Comparison of ENCODE assay signal across 2 cellular contexts in the genomic region with DNA sequence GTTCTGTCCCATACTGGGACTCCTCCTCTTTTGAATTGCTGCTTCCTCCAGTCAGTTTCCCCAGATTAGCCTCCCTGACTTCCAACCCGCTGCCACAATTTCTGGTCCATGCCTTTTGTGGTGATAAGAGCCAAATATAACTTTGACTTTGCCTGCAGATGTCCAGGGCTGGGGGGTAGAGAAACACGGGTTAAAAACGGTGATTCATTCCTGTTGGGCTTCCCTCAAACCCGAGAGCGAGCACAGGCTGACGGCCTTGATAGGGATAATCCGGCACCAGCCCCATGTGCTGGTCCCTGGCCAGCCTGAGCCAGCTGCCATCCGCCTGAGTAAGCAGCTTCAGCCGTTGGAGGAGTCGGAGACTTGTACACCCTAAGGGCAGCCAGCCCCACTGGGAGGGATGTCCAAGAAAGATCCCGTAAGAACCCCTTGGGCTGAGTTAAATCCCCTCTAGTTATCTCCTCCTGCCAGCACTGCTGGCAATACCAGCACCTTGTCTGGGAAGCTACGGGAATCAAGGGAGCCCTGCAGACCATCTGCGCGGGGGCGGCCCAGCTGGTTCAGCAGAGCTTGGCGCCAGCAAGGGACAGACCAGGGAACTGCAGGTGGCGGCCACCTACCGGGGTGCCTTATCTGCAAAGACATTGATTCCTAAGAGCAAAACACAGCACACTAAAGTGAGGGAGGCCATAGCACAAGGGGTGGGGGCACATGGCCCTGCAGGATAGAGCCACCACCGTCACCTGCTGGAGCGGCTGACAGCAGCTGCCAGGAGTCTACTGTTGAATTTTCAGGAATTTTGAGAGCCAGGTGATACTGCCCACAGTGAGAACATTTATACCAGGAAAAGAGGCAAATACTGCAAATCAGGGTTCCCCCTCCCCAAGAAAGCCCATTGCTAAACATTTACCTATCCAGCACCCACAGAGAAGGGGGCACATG.
A peak's percentile ranks its signal among the peaks of the same experiment; 100 is the strongest.
TF ChIP-seq lines count a peak whose summit lies in the region.

No MANE protein-coding gene starts in this region.

TF ChIP-seq in A549, 52 proteins besides CTCF, POLR2A, EP300 and RAD21:
- TF ChIP-seq MYC (IDR thresholded peaks at IDR 0.05; ENCODE audit: borderline replicate concordance, low read length) (no peak), RNF2 (IDR thresholded peaks at IDR 0.05; ENCODE audit: borderline replicate concordance, low read depth) (no peak), MAFK (IDR thresholded peaks at IDR 0.05; ENCODE audit: partially characterized antibody) (peak; percentile 64), MAX (IDR thresholded peaks at IDR 0.05) (peak; percentile 39; the same call in 1 of the 2 replicates)
- TF ChIP-seq, protein P1, sequence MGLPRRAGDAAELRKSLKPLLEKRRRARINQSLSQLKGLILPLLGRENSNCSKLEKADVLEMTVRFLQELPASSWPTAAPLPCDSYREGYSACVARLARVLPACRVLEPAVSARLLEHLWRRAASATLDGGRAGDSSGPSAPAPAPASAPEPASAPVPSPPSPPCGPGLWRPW (IDR thresholded peaks at IDR 0.05) = no peak

TF ChIP-seq in K562, 482 proteins besides CTCF, POLR2A, EP300 and RAD21 (continues in another document):
- TF ChIP-seq GABPB1 (CRISPR knock-in tag; IDR thresholded peaks at IDR 0.05) = peak; percentile 66
- TF ChIP-seq XRCC5 (IDR thresholded peaks at IDR 0.05; ENCODE audit: low read depth, low read length) = peak; percentile 13; the same call in 1 of the 2 replicates
- no peak for TF ChIP-seq ILK (tag; IDR thresholded peaks at IDR 0.05; ENCODE audit: borderline replicate concordance, low read depth)
- TF ChIP-seq STAT5A (IDR thresholded peaks at IDR 0.05; ENCODE audit: borderline replicate concordance, low read length) = peak; percentile 77
- TF ChIP-seq ZNF124 (CRISPR knock-in tag; IDR thresholded peaks at IDR 0.05) = no peak
- TF ChIP-seq SMARCA4 (IDR thresholded peaks at IDR 0.05) = peak; percentile 82
- peak; percentile 77; the same call in 1 of the 2 replicates for TF ChIP-seq FOXM1 (IDR thresholded peaks at IDR 0.05; ENCODE audit: low read depth)
- TF ChIP-seq FOXM1 (CRISPR knock-in tag; IDR thresholded peaks at IDR 0.05; ENCODE audit: low read depth) = no peak
- TF ChIP-seq RCOR1 (IDR thresholded peaks at IDR 0.05; ENCODE audit: borderline replicate concordance in 1 of 2, low read depth in 2 of 2, low read length in 2 of 2) = peak; percentile 16 to 36; a peak in 2 of 4 replicates
- TF ChIP-seq TAF1 (IDR thresholded peaks at IDR 0.05; ENCODE audit: control insufficient read depth, extremely low read depth, insufficient read depth, low read length, severe bottlenecking) = peak; percentile 21
- TF ChIP-seq ETV5 (CRISPR knock-in tag; IDR thresholded peaks at IDR 0.05; ENCODE audit: low read depth) = peak; percentile 58
- 0 out of 2 replicates have a peak, but pooled peaks have one; percentile 20 for TF ChIP-seq RBFOX2 (IDR thresholded peaks at IDR 0.05; ENCODE audit: low read depth, low read length)
- no peak for TF ChIP-seq EWSR1 (IDR thresholded peaks at IDR 0.05; ENCODE audit: borderline replicate concordance, low read depth, partially characterized antibody)
- peak; percentile 98 for TF ChIP-seq MEF2A (IDR thresholded peaks at IDR 0.05; ENCODE audit: control insufficient read depth, low read depth, low read length)
- peak; percentile 96 for TF ChIP-seq GATA2 (CRISPR knock-in tag; IDR thresholded peaks at IDR 0.05)
- TF ChIP-seq ZFP36 (IDR thresholded peaks at IDR 0.05; ENCODE audit: low read depth, low read length, partially characterized antibody) = peak; percentile 84
- TF ChIP-seq TSC22D4 (tag; IDR thresholded peaks at IDR 0.05) = no peak
- peak; percentile 72 for TF ChIP-seq MAFG (tag; conservative IDR thresholded peaks at IDR 0.05)
- no peak for TF ChIP-seq ZNF384 (IDR thresholded peaks at IDR 0.05; ENCODE audit: low read depth, low read length)
- peak; percentile 95; the same call in 1 of the 2 replicates for TF ChIP-seq CC2D1A (IDR thresholded peaks at IDR 0.05)
- peak; percentile 31 for TF ChIP-seq CREB1 (IDR thresholded peaks at IDR 0.05)
- TF ChIP-seq CREB1 (CRISPR knock-in tag; IDR thresholded peaks at IDR 0.05) = peak; percentile 58; the same call in 1 of the 2 replicates
- TF ChIP-seq L3MBTL2 (IDR thresholded peaks at IDR 0.05) = peak; percentile 68
- TF ChIP-seq, protein P2, sequence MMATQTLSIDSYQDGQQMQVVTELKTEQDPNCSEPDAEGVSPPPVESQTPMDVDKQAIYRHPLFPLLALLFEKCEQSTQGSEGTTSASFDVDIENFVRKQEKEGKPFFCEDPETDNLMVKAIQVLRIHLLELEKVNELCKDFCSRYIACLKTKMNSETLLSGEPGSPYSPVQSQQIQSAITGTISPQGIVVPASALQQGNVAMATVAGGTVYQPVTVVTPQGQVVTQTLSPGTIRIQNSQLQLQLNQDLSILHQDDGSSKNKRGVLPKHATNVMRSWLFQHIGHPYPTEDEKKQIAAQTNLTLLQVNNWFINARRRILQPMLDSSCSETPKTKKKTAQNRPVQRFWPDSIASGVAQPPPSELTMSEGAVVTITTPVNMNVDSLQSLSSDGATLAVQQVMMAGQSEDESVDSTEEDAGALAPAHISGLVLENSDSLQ (IDR thresholded peaks at IDR 0.05) = 0 out of 2 replicates have a peak, but pooled peaks have one; percentile 4
- TF ChIP-seq EHMT2 (IDR thresholded peaks at IDR 0.05) = no peak
- peak; percentile 86 for TF ChIP-seq PML (IDR thresholded peaks at IDR 0.05; ENCODE audit: low read length)
- TF ChIP-seq TOE1 (IDR thresholded peaks at IDR 0.05; ENCODE audit: borderline replicate concordance) = peak; percentile 33; the same call in 1 of the 2 replicates
- TF ChIP-seq TOE1 (CRISPR knock-in tag; IDR thresholded peaks at IDR 0.05; ENCODE audit: borderline replicate concordance, low read depth) = no peak
- TF ChIP-seq SIN3B (IDR thresholded peaks at IDR 0.05; ENCODE audit: low read depth) = 0 out of 2 replicates have a peak, but pooled peaks have one; percentile 25
- TF ChIP-seq CXXC5 (CRISPR knock-in tag; IDR thresholded peaks at IDR 0.05) = peak; percentile 79
- TF ChIP-seq CREB3 (tag; conservative IDR thresholded peaks at IDR 0.05; ENCODE audit: low read depth) = peak; percentile 80; the same call in 1 of the 2 replicates
- peak; percentile 21 for TF ChIP-seq RBBP5 (IDR thresholded peaks at IDR 0.05; ENCODE audit: borderline replicate concordance, insufficient read depth, low read length, poor library complexity, severe bottlenecking)
- TF ChIP-seq STAT5B (CRISPR knock-in tag; IDR thresholded peaks at IDR 0.05) = no peak
- no peak for TF ChIP-seq HBP1 (CRISPR knock-in tag; IDR thresholded peaks at IDR 0.05)
- TF ChIP-seq ZFX (CRISPR knock-in tag; IDR thresholded peaks at IDR 0.05) = peak; percentile 31; the same call in 1 of the 2 replicates
- TF ChIP-seq LEF1 (IDR thresholded peaks at IDR 0.05) = peak; percentile 41; the same call in 1 of the 2 replicates
- TF ChIP-seq MNT (conservative IDR thresholded peaks at IDR 0.05) = peak; percentile 76 to 82
- peak; percentile 35 to 38; a peak in 1 of 4 replicates for TF ChIP-seq TBL1XR1 (IDR thresholded peaks at IDR 0.05; ENCODE audit: low read length in 2 of 2)
- TF ChIP-seq UBTF (IDR thresholded peaks at IDR 0.05; ENCODE audit: borderline replicate concordance in 1 of 2, low read depth in 2 of 2, low read length in 2 of 2) = peak; percentile 62 to 76; a peak in 3 of 4 replicates
- TF ChIP-seq ZNF511 (CRISPR knock-in tag; IDR thresholded peaks at IDR 0.05) = peak; percentile 41; the same call in 1 of the 2 replicates
- TF ChIP-seq, protein P3, sequence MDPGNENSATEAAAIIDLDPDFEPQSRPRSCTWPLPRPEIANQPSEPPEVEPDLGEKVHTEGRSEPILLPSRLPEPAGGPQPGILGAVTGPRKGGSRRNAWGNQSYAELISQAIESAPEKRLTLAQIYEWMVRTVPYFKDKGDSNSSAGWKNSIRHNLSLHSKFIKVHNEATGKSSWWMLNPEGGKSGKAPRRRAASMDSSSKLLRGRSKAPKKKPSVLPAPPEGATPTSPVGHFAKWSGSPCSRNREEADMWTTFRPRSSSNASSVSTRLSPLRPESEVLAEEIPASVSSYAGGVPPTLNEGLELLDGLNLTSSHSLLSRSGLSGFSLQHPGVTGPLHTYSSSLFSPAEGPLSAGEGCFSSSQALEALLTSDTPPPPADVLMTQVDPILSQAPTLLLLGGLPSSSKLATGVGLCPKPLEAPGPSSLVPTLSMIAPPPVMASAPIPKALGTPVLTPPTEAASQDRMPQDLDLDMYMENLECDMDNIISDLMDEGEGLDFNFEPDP (CRISPR knock-in tag; IDR thresholded peaks at IDR 0.05) = 0 out of 2 replicates have a peak, but pooled peaks have one; percentile 47
- 0 out of 2 replicates have a peak, but pooled peaks have one; percentile 23 for TF ChIP-seq MYBL2 (IDR thresholded peaks at IDR 0.05; ENCODE audit: low read depth)
- TF ChIP-seq MYBL2 (CRISPR knock-in tag; IDR thresholded peaks at IDR 0.05; ENCODE audit: borderline replicate concordance) = no peak
- TF ChIP-seq GATAD2B (IDR thresholded peaks at IDR 0.05; ENCODE audit: borderline replicate concordance) = peak; percentile 66; the same call in 1 of the 2 replicates
- TF ChIP-seq ZNF764 (CRISPR knock-in tag; IDR thresholded peaks at IDR 0.05; ENCODE audit: low read depth) = no peak
- TF ChIP-seq NONO (IDR thresholded peaks at IDR 0.05; ENCODE audit: low read depth in 2 of 2, low read length in 1 of 2) = no peak
- TF ChIP-seq PCBP1 (IDR thresholded peaks at IDR 0.05; ENCODE audit: low read depth, low read length, poor library complexity, severe bottlenecking) = peak; percentile 99
- peak; percentile 36; the same call in 1 of the 2 replicates for TF ChIP-seq TARDBP (IDR thresholded peaks at IDR 0.05)
- TF ChIP-seq SAP30 (IDR thresholded peaks at IDR 0.05; ENCODE audit: borderline replicate concordance, insufficient read depth, low read depth, low read length, poor library complexity, severe bottlenecking) = no peak
- TF ChIP-seq DACH1 (IDR thresholded peaks at IDR 0.05; ENCODE audit: partially characterized antibody) = peak; percentile 90
- TF ChIP-seq MAZ (CRISPR knock-in tag; conservative IDR thresholded peaks at IDR 0.05 in 1 of 2, IDR thresholded peaks at IDR 0.05 in 1 of 2) = peak in 1 of 2 experiments; percentile 86
- TF ChIP-seq NCOA4 (IDR thresholded peaks at IDR 0.05; ENCODE audit: partially characterized antibody) = no peak
- TF ChIP-seq ZNF263 (CRISPR knock-in tag; IDR thresholded peaks at IDR 0.05; ENCODE audit: borderline replicate concordance) = peak; percentile 12; the same call in 1 of the 2 replicates
